1 cellular context compared by ENCODE assay signal in genomic region chr16:68490829-68491575, GRCh38.
TF ChIP-seq lines count a peak whose summit lies in the region.

No MANE protein-coding gene starts in this region.

TF ChIP-seq in H1, 55 proteins besides CTCF, POLR2A, EP300 and RAD21:
- no peak for TF ChIP-seq BACH1 (IDR thresholded peaks at IDR 0.05; ENCODE audit: low read length)
- no peak for TF ChIP-seq YY1 (IDR thresholded peaks at IDR 0.05; ENCODE audit: low read depth, low read length)
- no peak for TF ChIP-seq MAFK (IDR thresholded peaks at IDR 0.05; ENCODE audit: low read depth, low read length)
- no peak for TF ChIP-seq JUN (IDR thresholded peaks at IDR 0.05; ENCODE audit: low read depth, low read length)
- no peak for TF ChIP-seq CBX8 (IDR thresholded peaks at IDR 0.05; ENCODE audit: borderline replicate concordance, low read depth, low read length)
- TF ChIP-seq MAX (IDR thresholded peaks at IDR 0.05): 0 out of 2 replicates have a peak, but pooled peaks have one; percentile 7
- no peak for TF ChIP-seq CHD1 (IDR thresholded peaks at IDR 0.05; ENCODE audit: low read depth, low read length)
- peak; percentile 26 for TF ChIP-seq ASH2L (IDR thresholded peaks at IDR 0.05; ENCODE audit: low read length)
- peak; percentile 43; the same call in 1 of the 2 replicates for TF ChIP-seq USF2 (IDR thresholded peaks at IDR 0.05; ENCODE audit: low read length)
- no peak for TF ChIP-seq CTBP2 (IDR thresholded peaks at IDR 0.05; ENCODE audit: borderline replicate concordance, insufficient read depth, insufficient read length, low read length)
- TF ChIP-seq KDM1A (IDR thresholded peaks at IDR 0.05; ENCODE audit: borderline replicate concordance, low read length): no peak
- TF ChIP-seq RFX5 (IDR thresholded peaks at IDR 0.05; ENCODE audit: borderline replicate concordance, low read depth, low read length): no peak
- no peak for TF ChIP-seq TAF7 (optimal IDR thresholded peaks at IDR 0.05; ENCODE audit: borderline replicate concordance, low read depth, low read length)
